In genomic region chr2:18632699-18633098, GRCh38 we compare ENCODE assay signal across 4 cellular contexts. TPM values are rescaled to one million over a fixed set of nuclear protein-coding genes. Genes with fewer than 3 reads are reported as not detected.
"Had no signal": no experiment of that assay in that cellular context is flagged by ENCODE, and none has a peak within 500 bp of the region (broad histone marks: within the 10 kb centered on the region; RNA-seq: fewer than 3 reads in every experiment).

No MANE protein-coding gene starts in this region.

RNA-seq across cellular contexts. Expression of gene NT5C1B, which starts 43.3 kb away (rescaled TPM):
- total RNA-seq: LHCN-M2, M059J, MCF 10A, NCI-H460 had no signal
